ENCODE assay signal across 12 cellular contexts in genomic region chr1:3423245-3423829, GRCh38. TPM values are rescaled to one million over a fixed set of nuclear protein-coding genes. Genes with fewer than 3 reads are reported as not detected.
DNase-seq lines count a peak whose midpoint lies in the region; ATAC-seq and TF ChIP-seq lines count a peak whose summit lies in the region.
"Had no signal": no experiment of that assay in that cellular context is flagged by ENCODE, and none has a peak within 500 bp of the region (broad histone marks: within the 10 kb centered on the region; RNA-seq: fewer than 3 reads in every experiment).

No MANE protein-coding gene starts in this region.

- no peaks in the 10 kb centered on the region for H3K9me3 Mint-ChIP-seq in activated T-cell treated with anti-CD3 and anti-CD28 coated beads, Interleukin-2, amount 50 U/mL, for 72 hours
- H3K9me3 Mint-ChIP-seq: IgD-negative memory B cell had no signal

- no peaks in the 10 kb centered on the region for H3K36me3 Mint-ChIP-seq in activated T-cell treated with anti-CD3 and anti-CD28 coated beads, Interleukin-2, amount 50 U/mL, for 72 hours (ENCODE audit: insufficient read depth in 2 of 2)

- H3K27ac ChIP-seq in HEK293 (ENCODE audit: extremely low read depth, low read depth, low read length) (no peak overlapping the region), layer of hippocampus (ENCODE audit: low read depth, low read length) (peak overlapping the region; percentile 82), gastrocnemius medialis (peak overlapping the region; percentile 47 to 68 (median 60))

- no peak overlapping the region for H3K4me3 Mint-ChIP-seq in activated T-cell treated with anti-CD3 and anti-CD28 coated beads, Interleukin-2, amount 50 U/mL, for 72 hours
- H3K4me3 Mint-ChIP-seq: IgD-negative memory B cell had no signal

- no peak for DNase-seq in gastrocnemius medialis
- no peak for DNase-seq in activated T-cell treated with anti-CD3 and anti-CD28 coated beads, Interleukin-2, amount 50 U/mL, for 72 hours
- no peak for DNase-seq in posterior vena cava (ENCODE audit: low spot score)
- no peak for DNase-seq in NCI-H1417 treated with DMSO at 0.1 percent for 48 hours (lab: John Stamatoyannopoulos, UW)
- DNase-seq in DMS153 (lab: John Stamatoyannopoulos, UW) = no peak
- DNase-seq: activated naive CD4-positive, alpha-beta T cell treated with anti-CD3 and anti-CD28 coated beads, Interleukin-2, amount 50 U/mL, for 16 hours; NCI-H1048; stimulated activated naive CD8-positive, alpha-beta T cell treated with anti-CD3 and anti-CD28 coated beads, Interleukin-15, Interleukin-2, amounts not matched to agents 100 U/mL and 50 U/mL, for 24 hours had no signal

- no peaks in the 10 kb centered on the region for H3K27me3 ChIP-seq in layer of hippocampus (ENCODE audit: control insufficient read depth, insufficient read depth, low read length)
- H3K27me3 ChIP-seq in gastrocnemius medialis = peaks cover 6 to 13% (median 13%) of the 10 kb centered on the region in 3 donors

- no peak overlapping the region for H3K27ac Mint-ChIP-seq in activated T-cell treated with anti-CD3 and anti-CD28 coated beads, Interleukin-2, amount 50 U/mL, for 72 hours
- H3K27ac Mint-ChIP-seq: IgD-negative memory B cell had no signal

- POLR2A ChIA-PET in HEK293 (lab: Yijun Ruan, JAX) = no interaction called here

- H3K4me3 ChIP-seq in HEK293 (ENCODE audit: low read depth, low read length) = no peak overlapping the region
- no peak overlapping the region for H3K4me3 ChIP-seq in gastrocnemius medialis

- H3K36me3 ChIP-seq in HEK293 (ENCODE audit: control insufficient read depth in 2 of 2, insufficient read depth in 1 of 2, low read length in 2 of 2) (peaks cover 0 to 31% of the 10 kb centered on the region in 2 experiments; a peak in 1 of 3 replicates), gastrocnemius medialis (no peaks in the 10 kb centered on the region)

- no peak for TF ChIP-seq POLR2A in gastrocnemius medialis (IDR thresholded peaks at IDR 0.05)

- no peaks in the 10 kb centered on the region for H3K9me3 ChIP-seq in HEK293 (ENCODE audit: control insufficient read depth, insufficient read depth, low read depth, low read length)
- no peaks in the 10 kb centered on the region for H3K9me3 ChIP-seq in gastrocnemius medialis

- TF ChIP-seq CTCF in HEK293 (tag by site-specific recombination; IDR thresholded peaks at IDR 0.05) (no peak), gastrocnemius medialis (IDR thresholded peaks at IDR 0.05 in 4 of 5, conservative IDR thresholded peaks at IDR 0.05 in 1 of 5) (no peak)

- H3K4me1 ChIP-seq in HEK293 (ENCODE audit: control insufficient read depth, insufficient read depth, low read length) (peaks cover 20% of the 10 kb centered on the region), gastrocnemius medialis (no peaks in the 10 kb centered on the region)

- in situ Hi-C loops in gastrocnemius medialis (cut with MboI; ENCODE audit: low sequenced_read_pairs in 4 of 4) = loop anchor here (10.0 to 25.0 kb wide), 2 partner anchors 411 to 419 kb away; partner anchors contain the start of gene ACTRT2 (in 2 of the 4)

- CTCF ChIA-PET in HEK293 (lab: Yijun Ruan, JAX) = interaction anchor here (0.5 to 2.1 kb wide), 6 partner anchors 9 to 874 kb away, joined by 3 to 22 read pairs (median 4); no protein-coding TSS in a partner anchor

- intact Hi-C loops in gastrocnemius medialis (cut with DNase I; ENCODE audit: low total_unique reads) (loop anchor here (5.0 to 10.0 kb wide), 2 partner anchors 71 to 139 kb away; no protein-coding TSS in a partner anchor), posterior vena cava (cut with DNase I) (loop anchor here (10.0 kb wide), 3 partner anchors 549 to 1009 kb away; partner anchors contain the start of gene PEX10 (in 1 of the 2))

- ATAC-seq in esophagus mucosa = peak; percentile 21
- peak; percentile 35 to 57 for ATAC-seq in gastrocnemius medialis
- no peak for ATAC-seq in activated T-cell treated with anti-CD3 and anti-CD28 coated beads, Interleukin-2, amount 50 U/mL, for 72 hours (replicated peaks in 1 of 2)
- ATAC-seq: stimulated activated naive CD8-positive, alpha-beta T cell treated with anti-CD3 and anti-CD28 coated beads, Interleukin-15, Interleukin-2, amounts not matched to agents 100 U/mL and 50 U/mL, for 24 hours had no signal

- H3K4me1 Mint-ChIP-seq in activated T-cell treated with anti-CD3 and anti-CD28 coated beads, Interleukin-2, amount 50 U/mL, for 72 hours (ENCODE audit: low read depth) = no peaks in the 10 kb centered on the region
- H3K4me1 Mint-ChIP-seq: IgD-negative memory B cell had no signal

- peaks cover 18% of the 10 kb centered on the region for H3K27me3 Mint-ChIP-seq in activated T-cell treated with anti-CD3 and anti-CD28 coated beads, Interleukin-2, amount 50 U/mL, for 72 hours (ENCODE audit: low read depth)

TF ChIP-seq in HEK293, 187 proteins besides CTCF, POLR2A, EP300 and RAD21:
- TF ChIP-seq ZNF48 (tag by site-specific recombination; IDR thresholded peaks at IDR 0.05) (no peak), BCL6B (tag by site-specific recombination; IDR thresholded peaks at IDR 0.05) (no peak), ZNF473 (tag by site-specific recombination; IDR thresholded peaks at IDR 0.05) (no peak), KLF9 (tag by site-specific recombination; IDR thresholded peaks at IDR 0.05; ENCODE audit: low read depth) (peak; percentile 54; the same call in 1 of the 2 replicates), RBAK (tag by site-specific recombination; IDR thresholded peaks at IDR 0.05) (no peak), ZNF350 (tag by site-specific recombination; IDR thresholded peaks at IDR 0.05) (no peak), ZNF521 (tag by site-specific recombination; IDR thresholded peaks at IDR 0.05) (no peak), ZNF426 (tag by site-specific recombination; IDR thresholded peaks at IDR 0.05) (no peak), ZNF626 (tag by site-specific recombination; IDR thresholded peaks at IDR 0.05) (no peak), KLF1 (tag by site-specific recombination; IDR thresholded peaks at IDR 0.05) (no peak), GLIS1 (tag by site-specific recombination; IDR thresholded peaks at IDR 0.05) (peak; percentile 42; the same call in 1 of the 2 replicates)

RNA-seq across cellular contexts. Expression of gene ARHGEF16, which starts 31.1 kb away (rescaled TPM):
- total RNA-seq in esophagus mucosa = 19.9 TPM
- total RNA-seq in gastrocnemius medialis = 1 to 10 TPM in 1 of 4 donors, under 1 TPM in 3; 0.20 to 1.2 (median 0.63) TPM
- under 1 TPM in 1 of 2 donors, not detected in 1; 0.14 TPM for total RNA-seq in activated T-cell treated with anti-CD3 and anti-CD28 coated beads, Interleukin-2, amount 50 U/mL, for 72 hours
- total RNA-seq in posterior vena cava = under 1 TPM; 0.29 to 0.32 TPM

Comparison
In these comparisons a context has a peak if more than half of its experiments do, and no peak if none do; other contexts are left out.
1. ATAC-seq: peak in esophagus mucosa (single experiment) and gastrocnemius medialis (2 of 2); none in activated T-cell treated with anti-CD3 and anti-CD28 coated beads, Interleukin-2, amount 50 U/mL, for 72 hours (0 of 2).